ENCODE assay signal across 1 cellular context in the genomic region with DNA sequence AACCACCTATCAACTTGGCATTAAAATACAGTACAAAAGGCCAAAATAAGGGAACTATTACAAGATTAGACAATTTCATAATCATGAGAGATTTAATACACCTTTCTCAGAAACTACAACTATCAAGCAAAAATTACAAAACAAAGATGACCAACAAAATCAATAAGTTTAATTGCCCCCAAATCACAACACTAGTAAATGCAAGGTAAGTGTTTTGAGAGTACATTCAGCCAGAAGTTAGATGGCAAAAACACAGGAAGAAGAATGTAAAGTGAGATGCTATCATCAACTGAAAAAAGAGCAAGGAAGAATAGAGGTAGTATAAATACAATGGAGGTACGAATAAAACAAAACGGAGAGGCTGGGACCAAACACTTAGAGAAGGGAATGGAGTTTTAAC.
TF ChIP-seq lines count a peak whose summit lies in the region.

No MANE protein-coding gene starts in this region.

TF ChIP-seq in H1, 55 proteins besides CTCF, POLR2A, EP300 and RAD21:
- no peak for TF ChIP-seq KDM1A (IDR thresholded peaks at IDR 0.05; ENCODE audit: borderline replicate concordance, low read length)
- no peak for TF ChIP-seq TBP (IDR thresholded peaks at IDR 0.05; ENCODE audit: low read depth, low read length)
- TF ChIP-seq SIN3A (conservative IDR thresholded peaks at IDR 0.05 in 1 of 2, IDR thresholded peaks at IDR 0.05 in 1 of 2; ENCODE audit: low read depth in 1 of 2, low read length in 2 of 2), result no peak
- no peak for TF ChIP-seq SIRT6 (IDR thresholded peaks at IDR 0.05; ENCODE audit: low read length)
- TF ChIP-seq SP1 (IDR thresholded peaks at IDR 0.05; ENCODE audit: low read depth, low read length), result no peak
- no peak for TF ChIP-seq TEAD4 (IDR thresholded peaks at IDR 0.05; ENCODE audit: low read depth, low read length)
- no peak for TF ChIP-seq RBBP5 (IDR thresholded peaks at IDR 0.05; ENCODE audit: borderline replicate concordance, low read depth, low read length)
- no peak for TF ChIP-seq JUN (IDR thresholded peaks at IDR 0.05; ENCODE audit: low read depth, low read length)
- TF ChIP-seq SP4 (IDR thresholded peaks at IDR 0.05; ENCODE audit: low read length), result no peak
- no peak for TF ChIP-seq NRF1 (IDR thresholded peaks at IDR 0.05; ENCODE audit: low read depth, low read length)
- no peak for TF ChIP-seq RXRA (IDR thresholded peaks at IDR 0.05; ENCODE audit: insufficient read depth, low read depth, low read length)
- TF ChIP-seq, protein P1, sequence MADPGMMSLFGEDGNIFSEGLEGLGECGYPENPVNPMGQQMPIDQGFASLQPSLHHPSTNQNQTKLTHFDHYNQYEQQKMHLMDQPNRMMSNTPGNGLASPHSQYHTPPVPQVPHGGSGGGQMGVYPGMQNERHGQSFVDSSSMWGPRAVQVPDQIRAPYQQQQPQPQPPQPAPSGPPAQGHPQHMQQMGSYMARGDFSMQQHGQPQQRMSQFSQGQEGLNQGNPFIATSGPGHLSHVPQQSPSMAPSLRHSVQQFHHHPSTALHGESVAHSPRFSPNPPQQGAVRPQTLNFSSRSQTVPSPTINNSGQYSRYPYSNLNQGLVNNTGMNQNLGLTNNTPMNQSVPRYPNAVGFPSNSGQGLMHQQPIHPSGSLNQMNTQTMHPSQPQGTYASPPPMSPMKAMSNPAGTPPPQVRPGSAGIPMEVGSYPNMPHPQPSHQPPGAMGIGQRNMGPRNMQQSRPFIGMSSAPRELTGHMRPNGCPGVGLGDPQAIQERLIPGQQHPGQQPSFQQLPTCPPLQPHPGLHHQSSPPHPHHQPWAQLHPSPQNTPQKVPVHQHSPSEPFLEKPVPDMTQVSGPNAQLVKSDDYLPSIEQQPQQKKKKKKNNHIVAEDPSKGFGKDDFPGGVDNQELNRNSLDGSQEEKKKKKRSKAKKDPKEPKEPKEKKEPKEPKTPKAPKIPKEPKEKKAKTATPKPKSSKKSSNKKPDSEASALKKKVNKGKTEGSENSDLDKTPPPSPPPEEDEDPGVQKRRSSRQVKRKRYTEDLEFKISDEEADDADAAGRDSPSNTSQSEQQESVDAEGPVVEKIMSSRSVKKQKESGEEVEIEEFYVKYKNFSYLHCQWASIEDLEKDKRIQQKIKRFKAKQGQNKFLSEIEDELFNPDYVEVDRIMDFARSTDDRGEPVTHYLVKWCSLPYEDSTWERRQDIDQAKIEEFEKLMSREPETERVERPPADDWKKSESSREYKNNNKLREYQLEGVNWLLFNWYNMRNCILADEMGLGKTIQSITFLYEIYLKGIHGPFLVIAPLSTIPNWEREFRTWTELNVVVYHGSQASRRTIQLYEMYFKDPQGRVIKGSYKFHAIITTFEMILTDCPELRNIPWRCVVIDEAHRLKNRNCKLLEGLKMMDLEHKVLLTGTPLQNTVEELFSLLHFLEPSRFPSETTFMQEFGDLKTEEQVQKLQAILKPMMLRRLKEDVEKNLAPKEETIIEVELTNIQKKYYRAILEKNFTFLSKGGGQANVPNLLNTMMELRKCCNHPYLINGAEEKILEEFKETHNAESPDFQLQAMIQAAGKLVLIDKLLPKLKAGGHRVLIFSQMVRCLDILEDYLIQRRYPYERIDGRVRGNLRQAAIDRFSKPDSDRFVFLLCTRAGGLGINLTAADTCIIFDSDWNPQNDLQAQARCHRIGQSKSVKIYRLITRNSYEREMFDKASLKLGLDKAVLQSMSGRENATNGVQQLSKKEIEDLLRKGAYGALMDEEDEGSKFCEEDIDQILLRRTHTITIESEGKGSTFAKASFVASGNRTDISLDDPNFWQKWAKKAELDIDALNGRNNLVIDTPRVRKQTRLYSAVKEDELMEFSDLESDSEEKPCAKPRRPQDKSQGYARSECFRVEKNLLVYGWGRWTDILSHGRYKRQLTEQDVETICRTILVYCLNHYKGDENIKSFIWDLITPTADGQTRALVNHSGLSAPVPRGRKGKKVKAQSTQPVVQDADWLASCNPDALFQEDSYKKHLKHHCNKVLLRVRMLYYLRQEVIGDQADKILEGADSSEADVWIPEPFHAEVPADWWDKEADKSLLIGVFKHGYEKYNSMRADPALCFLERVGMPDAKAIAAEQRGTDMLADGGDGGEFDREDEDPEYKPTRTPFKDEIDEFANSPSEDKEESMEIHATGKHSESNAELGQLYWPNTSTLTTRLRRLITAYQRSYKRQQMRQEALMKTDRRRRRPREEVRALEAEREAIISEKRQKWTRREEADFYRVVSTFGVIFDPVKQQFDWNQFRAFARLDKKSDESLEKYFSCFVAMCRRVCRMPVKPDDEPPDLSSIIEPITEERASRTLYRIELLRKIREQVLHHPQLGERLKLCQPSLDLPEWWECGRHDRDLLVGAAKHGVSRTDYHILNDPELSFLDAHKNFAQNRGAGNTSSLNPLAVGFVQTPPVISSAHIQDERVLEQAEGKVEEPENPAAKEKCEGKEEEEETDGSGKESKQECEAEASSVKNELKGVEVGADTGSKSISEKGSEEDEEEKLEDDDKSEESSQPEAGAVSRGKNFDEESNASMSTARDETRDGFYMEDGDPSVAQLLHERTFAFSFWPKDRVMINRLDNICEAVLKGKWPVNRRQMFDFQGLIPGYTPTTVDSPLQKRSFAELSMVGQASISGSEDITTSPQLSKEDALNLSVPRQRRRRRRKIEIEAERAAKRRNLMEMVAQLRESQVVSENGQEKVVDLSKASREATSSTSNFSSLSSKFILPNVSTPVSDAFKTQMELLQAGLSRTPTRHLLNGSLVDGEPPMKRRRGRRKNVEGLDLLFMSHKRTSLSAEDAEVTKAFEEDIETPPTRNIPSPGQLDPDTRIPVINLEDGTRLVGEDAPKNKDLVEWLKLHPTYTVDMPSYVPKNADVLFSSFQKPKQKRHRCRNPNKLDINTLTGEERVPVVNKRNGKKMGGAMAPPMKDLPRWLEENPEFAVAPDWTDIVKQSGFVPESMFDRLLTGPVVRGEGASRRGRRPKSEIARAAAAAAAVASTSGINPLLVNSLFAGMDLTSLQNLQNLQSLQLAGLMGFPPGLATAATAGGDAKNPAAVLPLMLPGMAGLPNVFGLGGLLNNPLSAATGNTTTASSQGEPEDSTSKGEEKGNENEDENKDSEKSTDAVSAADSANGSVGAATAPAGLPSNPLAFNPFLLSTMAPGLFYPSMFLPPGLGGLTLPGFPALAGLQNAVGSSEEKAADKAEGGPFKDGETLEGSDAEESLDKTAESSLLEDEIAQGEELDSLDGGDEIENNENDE (IDR thresholded peaks at IDR 0.05; ENCODE audit: insufficient replicate concordance, low read length), result no peak
